8 cellular contexts compared by ENCODE assay signal in the genomic region with DNA sequence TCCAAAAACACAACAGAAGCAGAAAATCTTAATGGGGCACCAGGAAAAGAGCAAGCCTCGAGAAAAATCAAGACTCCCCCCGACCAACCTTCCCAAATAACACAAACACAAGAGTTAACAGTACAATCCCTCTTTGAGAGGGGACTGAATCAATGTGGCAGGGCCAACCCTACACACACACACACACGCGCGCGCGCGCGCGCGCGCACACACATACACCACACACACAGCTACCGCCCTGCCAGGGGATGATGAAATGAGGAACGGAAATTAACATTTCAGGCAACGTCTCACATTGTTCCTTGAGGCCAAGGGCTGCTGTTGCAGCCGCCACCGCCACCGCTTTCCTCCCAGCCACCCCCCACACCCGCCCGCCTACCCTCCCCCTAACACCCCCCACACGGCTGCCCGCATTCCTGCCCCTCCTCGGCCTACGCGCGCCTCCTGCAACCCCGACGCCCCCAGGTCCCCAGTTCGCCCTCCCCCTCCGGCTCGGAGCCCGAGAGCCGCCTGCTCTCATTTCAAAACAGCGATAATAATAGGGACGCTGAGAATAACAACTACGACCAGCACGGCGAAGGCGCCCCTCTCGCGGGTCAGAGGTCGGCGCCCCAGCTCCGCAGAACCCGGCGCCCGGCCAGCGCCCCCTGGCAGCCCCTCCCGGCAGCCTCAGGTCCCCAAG. TPM values are rescaled to one million over a fixed set of nuclear protein-coding genes. Genes with fewer than 3 reads are reported as not detected.
DNase-seq lines count a peak whose midpoint lies in the region; ATAC-seq lines count a peak whose summit lies in the region.

No MANE protein-coding gene starts in this region.

- DNase-seq in EH (ENCODE audit: low read depth) (peak; percentile 96), OCI-M1 (lab: John Stamatoyannopoulos, UW) (peak; percentile 99), middle frontal gyrus (ENCODE audit: extremely low spot score, low spot score) (no peak)
- peak; percentile 80 for DNase-seq in activated T-cell treated with anti-CD3 and anti-CD28 coated beads, Interleukin-2, amount 50 U/mL, for 1 hour
- peak; percentile 72 for DNase-seq in stimulated activated CD8-positive, alpha-beta memory T cell treated with anti-CD3 and anti-CD28 coated beads, Interleukin-4, amount 100 ng/mL, for 24 hours (ENCODE audit: low read depth)

- peak overlapping the region; percentile 67 for H3K9ac ChIP-seq in mucosa of stomach (ENCODE audit: low read length)

- peak; percentile 26 for ATAC-seq in HG03175 (IDR thresholded peaks at IDR 0.05; ENCODE audit: unreplicated experiment)

- H3K9me3 ChIP-seq in esophagus (ENCODE audit: control insufficient read depth in 2 of 2, insufficient read depth in 1 of 2, low read depth in 1 of 2, low read length in 1 of 2): no peaks in the 10 kb centered on the region
- no peaks in the 10 kb centered on the region for H3K9me3 ChIP-seq in mucosa of stomach (ENCODE audit: control insufficient read depth, low read length)

- 1% methylated on average over 46 to 49 of the region's 49 CpGs for WGBS in esophagus, 2 donors

- H3K27ac ChIP-seq in esophagus (ENCODE audit: low read depth in 2 of 2, low read length in 1 of 2): peak overlapping the region; percentile 96 to 98

- H3K4me1 ChIP-seq in esophagus (ENCODE audit: control insufficient read depth in 2 of 2, insufficient read depth in 2 of 2, low read length in 1 of 2) (peaks cover 0 to 4% of the 10 kb centered on the region in 2 donors), mucosa of stomach (ENCODE audit: control insufficient read depth, insufficient read depth, low read length) (peaks cover 31% of the 10 kb centered on the region)

- H3K4me3 ChIP-seq in esophagus (ENCODE audit: low read depth in 1 of 2, low read length in 2 of 2) (peak overlapping the region; percentile 75 to 87), mucosa of stomach (ENCODE audit: low read length) (peak overlapping the region; percentile 20)

- no peaks in the 10 kb centered on the region for H3K27me3 ChIP-seq in esophagus (ENCODE audit: control insufficient read depth in 1 of 2, insufficient read depth in 2 of 2, low read length in 2 of 2)
- no peaks in the 10 kb centered on the region for H3K27me3 ChIP-seq in mucosa of stomach (ENCODE audit: control insufficient read depth, insufficient read depth, low read length)

- peaks cover 0 to 4% of the 10 kb centered on the region in 2 donors for H3K36me3 ChIP-seq in esophagus (ENCODE audit: control insufficient read depth in 2 of 2, insufficient read depth in 2 of 2, low read length in 1 of 2)
- no peaks in the 10 kb centered on the region for H3K36me3 ChIP-seq in mucosa of stomach (ENCODE audit: control insufficient read depth, insufficient read depth, low read length)

RNA-seq across cellular contexts. Expression of gene ANKRD11, which starts 1.2 kb away (rescaled TPM):
- 10 to 100 TPM; 37.1 to 73.5 TPM for polyA plus RNA-seq in esophagus

RNA-seq across cellular contexts. Expression of gene SPG7, which starts 19.0 kb away (rescaled TPM):
- 10 to 100 TPM; 41.9 to 89.3 TPM for polyA plus RNA-seq in esophagus
